In the genomic region with DNA sequence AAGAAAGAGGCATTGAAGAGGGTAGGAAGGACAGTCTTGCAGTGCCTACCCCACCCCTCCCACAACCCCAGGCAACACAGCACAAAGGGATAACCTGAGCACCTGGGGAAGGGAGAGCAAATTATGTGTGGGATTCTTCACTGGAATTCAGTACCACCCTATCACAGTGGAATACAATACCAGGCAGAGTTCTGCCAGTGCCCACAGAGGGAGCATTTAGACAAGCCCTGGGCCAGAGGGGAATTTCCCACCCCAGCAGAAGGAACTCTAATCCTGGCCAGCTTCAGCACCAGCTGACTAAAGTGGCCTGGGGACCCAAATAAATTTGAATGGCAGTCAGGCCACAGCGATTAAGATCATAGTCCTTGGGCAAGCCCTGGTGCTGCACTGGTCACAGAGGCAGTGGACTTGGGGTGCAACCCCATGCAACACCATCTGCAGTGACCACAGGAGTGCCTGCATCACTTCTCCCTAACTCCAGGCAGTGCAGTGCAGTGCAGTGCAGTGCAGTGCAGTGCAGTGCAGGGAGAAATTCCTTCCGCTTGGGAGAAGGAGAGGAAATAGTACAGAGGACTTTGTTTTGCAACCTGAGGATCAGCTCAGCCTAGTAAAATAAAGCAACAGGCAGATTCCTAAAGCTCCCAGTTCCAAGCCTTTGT, we compare ENCODE assay signal across 32 cellular contexts.
"Had no signal": no experiment of that assay in that cellular context is flagged by ENCODE, and none has a peak within 500 bp of the region (broad histone marks: within the 10 kb centered on the region; RNA-seq: fewer than 3 reads in every experiment).

No MANE protein-coding gene starts in this region.

- H3K27me3 ChIP-seq: brain microvascular endothelial cell, foreskin keratinocyte, heart left ventricle, pancreas, sigmoid colon, tibial nerve had no signal

- H3K4me3 ChIP-seq: heart left ventricle, lower lobe of right lung, pancreas, prostate gland, sigmoid colon, smooth muscle cell, tibial nerve had no signal

- H3K27ac ChIP-seq: brain microvascular endothelial cell, foreskin keratinocyte, heart left ventricle, lower lobe of right lung, pancreas, prostate gland, sigmoid colon, tibial nerve had no signal

- DNase-seq: activated CD4-positive, alpha-beta memory T cell treated with anti-CD3 and anti-CD28 coated beads for 36 hours; activated CD4-positive, alpha-beta T cell treated with anti-CD3 and anti-CD28 coated beads, Interleukin-2, amount 10 ng/mL, durations not matched to agents 24 days and 14 days; activated CD4-positive, CD25-positive, alpha-beta regulatory T cell treated with anti-CD3 and anti-CD28 coated beads, Interleukin-2, amount 50 U/mL, for 72 hours; activated CD8-positive, alpha-beta memory T cell treated with anti-CD3 and anti-CD28 coated beads, Interleukin-2, amount 50 U/mL, for 4 hours; activated gamma-delta T cell; activated naive CD4-positive, alpha-beta T cell treated with anti-CD3 and anti-CD28 coated beads, Interleukin-2, amount 10 ng/mL, durations not matched to agents 7 days and 5 days; activated naive CD8-positive, alpha-beta T cell treated with anti-CD3 and anti-CD28 coated beads, Interleukin-2, amount 10 ng/mL, durations not matched to agents 7 days and 5 days; activated T-cell treated with anti-CD3 and anti-CD28 coated beads, Interleukin-2, amount 50 U/mL, for 1 hour; amniotic stem cell; brain microvascular endothelial cell; caudate nucleus; cortex of kidney; foreskin keratinocyte; heart left ventricle; hypothalamus; immature natural killer cell; lower lobe of right lung; naive thymus-derived CD4-positive, alpha-beta T cell; nucleus accumbens; pancreas; retina; sigmoid colon; stimulated activated CD4-positive, alpha-beta T cell treated with anti-CD3 and anti-CD28 coated beads, Interleukin-1b, Interleukin-23, amount 100 ng/mL, for 48 hours; stimulated activated naive CD4-positive, alpha-beta T cell; T-helper 2 cell had no signal

- H3K36me3 ChIP-seq: brain microvascular endothelial cell, heart left ventricle, lower lobe of right lung, pancreas, prostate gland, sigmoid colon, tibial nerve had no signal

- ATAC-seq: esophagus mucosa; foreskin keratinocyte; heart left ventricle; naive thymus-derived CD4-positive, alpha-beta T cell; pancreas had no signal

- H3K4me1 ChIP-seq: foreskin keratinocyte, heart left ventricle, lower lobe of right lung, pancreas, prostate gland, sigmoid colon, tibial nerve had no signal

- H3K9me3 ChIP-seq: lower lobe of right lung, prostate gland, sigmoid colon had no signal

- H3K4me2 ChIP-seq: smooth muscle cell had no signal

- FAIRE-seq: astrocyte, endothelial cell of umbilical vein, kidney, pancreas had no signal
